30 cellular contexts compared by ENCODE assay signal in genomic region chr10:85983051-85983450, GRCh38.
"Had no signal": no experiment of that assay in that cellular context is flagged by ENCODE, and none has a peak within 500 bp of the region (broad histone marks: within the 10 kb centered on the region; RNA-seq: fewer than 3 reads in every experiment).

No MANE protein-coding gene starts in this region.

- ATAC-seq: activated CD4-positive, alpha-beta T cell treated with anti-CD3 and anti-CD28 coated beads for 36 hours; activated CD8-positive, alpha-beta memory T cell treated with anti-CD3 and anti-CD28 coated beads, Interleukin-2, amount 10 ng/mL, durations not matched to agents 7 days and 5 days; activated CD8-positive, alpha-beta T cell treated with anti-CD3 and anti-CD28 coated beads, Interleukin-2, amount 10 ng/mL, durations not matched to agents 7 days and 5 days; activated naive CD8-positive, alpha-beta T cell treated with anti-CD3 and anti-CD28 coated beads, Interleukin-2, amount 50 U/mL, for 24 hours; WTC11 had no signal

- H3K27me3 ChIP-seq: ascending aorta, cardiac muscle cell had no signal

- H3K9me3 ChIP-seq: ascending aorta had no signal

- H3K27ac ChIP-seq: ascending aorta, cardiac muscle cell, WERI-Rb-1 had no signal

- H3K36me3 ChIP-seq: ascending aorta, cardiac muscle cell, WERI-Rb-1 had no signal

- H3K4me3 ChIP-seq: ascending aorta, cardiac muscle cell had no signal

- H3K4me1 ChIP-seq: ascending aorta had no signal

- DNase-seq: activated CD4-positive, alpha-beta memory T cell treated with anti-CD3 and anti-CD28 coated beads, Interleukin-2, amount 10 ng/mL, durations not matched to agents 7 days and 5 days; activated CD4-positive, alpha-beta T cell treated with anti-CD3 and anti-CD28 coated beads for 1 hour; activated CD4-positive, alpha-beta T cell treated with anti-CD3 and anti-CD28 coated beads for 36 hours; activated CD4-positive, alpha-beta T cell treated with anti-CD3 and anti-CD28 coated beads for 48 hours; activated CD4-positive, alpha-beta T cell treated with anti-CD3 and anti-CD28 coated beads, Interleukin-2, amount 10 ng/mL, durations not matched to agents 7 days and 5 days; activated CD4-positive, alpha-beta T cell treated with anti-CD3 and anti-CD28 coated beads, Interleukin-2, amount 50 U/mL, for 48 hours; activated CD4-positive, CD25-positive, alpha-beta regulatory T cell; activated CD8-positive, alpha-beta memory T cell treated with anti-CD3 and anti-CD28 coated beads for 24 hours; activated CD8-positive, alpha-beta memory T cell treated with anti-CD3 and anti-CD28 coated beads, Interleukin-2, amount 10 ng/mL, durations not matched to agents 7 days and 5 days; activated CD8-positive, alpha-beta memory T cell treated with anti-CD3 and anti-CD28 coated beads, Interleukin-2, amount 50 U/mL, for 48 hours; activated CD8-positive, alpha-beta T cell treated with anti-CD3 and anti-CD28 coated beads, Interleukin-2, amount 10 ng/mL, durations not matched to agents 7 days and 5 days; activated effector memory CD4-positive, alpha-beta T cell treated with Interleukin-2 at 50 U/mL for 16 hours; activated gamma-delta T cell; activated naive CD4-positive, alpha-beta T cell treated with anti-CD3 and anti-CD28 coated beads, Interleukin-2, amount 10 ng/mL, durations not matched to agents 7 days and 5 days; activated naive CD4-positive, alpha-beta T cell treated with Interleukin-2 at 50 U/mL for 16 hours; activated naive CD8-positive, alpha-beta T cell treated with anti-CD3 and anti-CD28 coated beads, Interleukin-2, amount 10 ng/mL, durations not matched to agents 7 days and 5 days; activated naive CD8-positive, alpha-beta T cell treated with anti-CD3 and anti-CD28 coated beads, Interleukin-2, amount 50 U/mL, for 24 hours; activated T-cell treated with anti-CD3 and anti-CD28 coated beads, Interleukin-2, amount 50 U/mL, for 24 hours; activated T-cell treated with anti-CD3 and anti-CD28 coated beads, Interleukin-2, amount 50 U/mL, for 48 hours; amygdala; anterior cingulate cortex; caudate nucleus; cerebellar nuclear complex; T-helper 1 cell; T-helper 2 cell; T-helper 9 cell; WERI-Rb-1 had no signal
